Comparison of ENCODE assay signal across 1 cellular context in genomic region chr11:82216927-82217570, GRCh38.
TF ChIP-seq lines count a peak whose summit lies in the region.

No MANE protein-coding gene starts in this region.

TF ChIP-seq in SK-N-SH treated with all-trans-retinoic acid at 6 μM for 48 hours, 23 proteins besides CTCF, POLR2A, EP300 and RAD21 (continued from another document):
- TF ChIP-seq CREB5 (CRISPR knock-in tag; IDR thresholded peaks at IDR 0.05; ENCODE audit: low read depth) = no peak
- TF ChIP-seq SNAI2 (CRISPR knock-in tag; IDR thresholded peaks at IDR 0.05) = no peak
- no peak for TF ChIP-seq CSDC2 (CRISPR knock-in tag; IDR thresholded peaks at IDR 0.05)
TF ChIP-seq in SK-N-SH treated with all-trans-retinoic acid at 6 μM for 48 hours: peak in this region for 0.
